10 cellular contexts compared by ENCODE assay signal in the genomic region with DNA sequence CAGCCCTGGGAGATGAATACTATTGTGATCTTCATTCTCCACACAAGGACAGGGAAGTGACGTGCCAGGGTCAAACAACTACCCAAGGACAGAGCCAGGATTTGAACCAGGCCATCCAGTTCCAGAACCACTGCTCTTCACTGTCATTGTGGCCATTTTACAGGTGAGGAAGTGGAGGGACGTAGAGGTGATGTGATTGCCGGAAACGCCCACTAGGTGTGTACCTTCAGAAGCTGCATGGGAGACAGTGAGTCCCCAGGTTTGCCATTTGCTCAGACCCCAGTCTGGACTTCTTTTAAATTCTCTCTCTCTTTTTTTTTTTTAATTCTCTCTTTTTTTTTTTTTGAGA.
DNase-seq lines count a peak whose midpoint lies in the region; ATAC-seq, FAIRE-seq and TF ChIP-seq lines count a peak whose summit lies in the region.
"Had no signal": no experiment of that assay in that cellular context is flagged by ENCODE, and none has a peak within 500 bp of the region (broad histone marks: within the 10 kb centered on the region; RNA-seq: fewer than 3 reads in every experiment).

No MANE protein-coding gene starts in this region.

- CTCF ChIA-PET in mammary epithelial cell (lab: Charles Lee; ENCODE audit: low non-redundant PET): no interaction called here

- ATAC-seq in GM21723 (IDR thresholded peaks at IDR 0.05; ENCODE audit: unreplicated experiment) (no peak), left lobe of liver (no peak)
- ATAC-seq: activated T-cell treated with anti-CD3 and anti-CD28 coated beads, Interleukin-2, amount 50 U/mL, for 4 hours had no signal

- H3K27me3 ChIP-seq in GM23248 (replicated peaks; ENCODE audit: insufficient read depth): no peaks in the 10 kb centered on the region
- H3K27me3 ChIP-seq in mammary epithelial cell (ENCODE audit: insufficient read depth, low read length): no peaks in the 10 kb centered on the region
- H3K27me3 ChIP-seq in keratinocyte (ENCODE audit: control insufficient read depth, extremely low read depth, insufficient read depth, low read length): no peaks in the 10 kb centered on the region
- H3K27me3 ChIP-seq in sigmoid colon: no peaks in the 10 kb centered on the region

- H3K9me1 ChIP-seq in keratinocyte (ENCODE audit: control insufficient read depth, extremely low read depth, insufficient read depth, low read length): peaks cover 6% of the 10 kb centered on the region

- H3K36me3 ChIP-seq in GM23248 (ENCODE audit: low read depth): no peaks in the 10 kb centered on the region
- H3K36me3 ChIP-seq in mammary epithelial cell (ENCODE audit: insufficient read depth, low read length): no peaks in the 10 kb centered on the region
- H3K36me3 ChIP-seq in keratinocyte (ENCODE audit: control insufficient read depth in 2 of 2, extremely low read depth in 1 of 2, insufficient read depth in 2 of 2, low read length in 2 of 2): peaks cover 0 to 4% of the 10 kb centered on the region in 2 experiments
- H3K36me3 ChIP-seq in sigmoid colon: no peaks in the 10 kb centered on the region

- peak overlapping the region; percentile 79 for H3K9ac ChIP-seq in GM23248
- no peak overlapping the region for H3K9ac ChIP-seq in mammary epithelial cell (ENCODE audit: insufficient read depth, low read length)
- H3K9ac ChIP-seq in keratinocyte (ENCODE audit: control insufficient read depth, extremely low read depth, insufficient read depth, low read length): peak overlapping the region; percentile 74

- H3K27ac ChIP-seq in GM23248: peak overlapping the region; percentile 95
- peak overlapping the region; percentile 45 for H3K27ac ChIP-seq in mammary epithelial cell (ENCODE audit: insufficient read depth, low read depth, low read length)
- peak overlapping the region; percentile 79 for H3K27ac ChIP-seq in keratinocyte (ENCODE audit: control insufficient read depth, insufficient read depth, low read length)
- peak overlapping the region; percentile 81 to 93 (median 90) for H3K27ac ChIP-seq in sigmoid colon

- H3K4me1 ChIP-seq in GM23248 (ENCODE audit: insufficient read depth) (peaks cover 58% of the 10 kb centered on the region), mammary epithelial cell (ENCODE audit: insufficient read depth, low read length) (peaks cover 20% of the 10 kb centered on the region), keratinocyte (ENCODE audit: control insufficient read depth, extremely low read depth, insufficient read depth, low read length) (peaks cover 29% of the 10 kb centered on the region), sigmoid colon (peaks cover 0 to 51% (median 45%) of the 10 kb centered on the region in 4 donors)

- peaks cover 47% of the 10 kb centered on the region for H3F3A ChIP-seq in GM23248 (ENCODE audit: insufficient read depth)

- peak overlapping the region; percentile 71 for H2AFZ ChIP-seq in GM23248
- H2AFZ ChIP-seq in mammary epithelial cell (ENCODE audit: low read depth, low read length): peak overlapping the region; percentile 75
- peak overlapping the region; percentile 86 for H2AFZ ChIP-seq in keratinocyte (ENCODE audit: control insufficient read depth, low read length)

- no peak for TF ChIP-seq EP300 in sigmoid colon (IDR thresholded peaks at IDR 0.05)

- TF ChIP-seq CTCF in mammary epithelial cell (conservative IDR thresholded peaks at IDR 0.05 in 1 of 2, IDR thresholded peaks at IDR 0.05 in 1 of 2; ENCODE audit: extremely low read depth in 1 of 2, insufficient read depth in 1 of 2, low read depth in 1 of 2, low read length in 2 of 2): no peak
- TF ChIP-seq CTCF in keratinocyte (optimal IDR thresholded peaks at IDR 0.05 in 1 of 3, IDR thresholded peaks at IDR 0.05 in 1 of 3, conservative IDR thresholded peaks at IDR 0.05 in 1 of 3; ENCODE audit: extremely low read depth in 1 of 3, insufficient read depth in 2 of 3, low read length in 3 of 3): no peak
- TF ChIP-seq CTCF in sigmoid colon (IDR thresholded peaks at IDR 0.05): no peak

- H3K9me3 ChIP-seq in GM23248 (ENCODE audit: low read depth) (no peaks in the 10 kb centered on the region), mammary epithelial cell (replicated peaks; ENCODE audit: insufficient read depth, low read length) (no peaks in the 10 kb centered on the region), keratinocyte (ENCODE audit: control insufficient read depth, low read depth, low read length) (no peaks in the 10 kb centered on the region), sigmoid colon (no peaks in the 10 kb centered on the region)

- H3K4me2 ChIP-seq in GM23248 (ENCODE audit: unreplicated experiment) (peak overlapping the region; percentile 87), mammary epithelial cell (ENCODE audit: insufficient read depth, low read depth, low read length) (peak overlapping the region; percentile 78), keratinocyte (ENCODE audit: control insufficient read depth, extremely low read depth, insufficient read depth, low read depth, low read length) (peak overlapping the region; percentile 77)

- intact Hi-C loops in mammary epithelial cell (cut with micrococcal nuclease): no loop called here
- intact Hi-C loops in sigmoid colon (cut with DNase I): no loop called here

- FAIRE-seq in keratinocyte (lab: Jason Lieb, UNC): peak; percentile 76

- H3K79me2 ChIP-seq in GM23248 (ENCODE audit: insufficient read depth) (peaks cover 27% of the 10 kb centered on the region), mammary epithelial cell (ENCODE audit: insufficient read depth, low read length) (peaks cover 86% of the 10 kb centered on the region), keratinocyte (ENCODE audit: control insufficient read depth, insufficient read depth, low read length) (peaks cover 38% of the 10 kb centered on the region)

- H3K4me3 ChIP-seq in GM23248: peak overlapping the region; percentile 65
- H3K4me3 ChIP-seq in mammary epithelial cell (replicated peaks in 1 of 3; ENCODE audit: insufficient read depth in 1 of 3, low read depth in 2 of 3, low read length in 3 of 3): no peak overlapping the region
- H3K4me3 ChIP-seq in keratinocyte (ENCODE audit: control insufficient read depth in 2 of 3, extremely low read depth in 1 of 3, insufficient read depth in 2 of 3, low read depth in 1 of 3, low read length in 3 of 3): peak overlapping the region in 2 of 3 experiments; percentile 45 to 54
- H3K4me3 ChIP-seq in sigmoid colon: peak overlapping the region in 3 of 4 donors; percentile 1 to 28 (median 25)

- no peaks in the 10 kb centered on the region for H4K20me1 ChIP-seq in GM23248 (ENCODE audit: insufficient read depth)
- no peaks in the 10 kb centered on the region for H4K20me1 ChIP-seq in mammary epithelial cell (ENCODE audit: insufficient read depth, low read length)
- H4K20me1 ChIP-seq in keratinocyte (ENCODE audit: control insufficient read depth, extremely low read depth, insufficient read depth, low read length): no peaks in the 10 kb centered on the region

- H3K9me2 ChIP-seq in GM23248 (ENCODE audit: insufficient read depth): no peaks in the 10 kb centered on the region

- WGBS in GM23248 (ENCODE audit: low coverage in 1 of 2, low lambda C conversion rate in 2 of 2, missing lambda C conversion rate in 2 of 2), 2 experiments: 62 to 64% methylated on average over 4 of the region's 4 CpGs
- 53% methylated on average over 3 of the region's 4 CpGs for WGBS in mammary epithelial cell (ENCODE audit: low coverage, missing lambda C conversion rate)
- WGBS in sigmoid colon, 2 donors: 47 to 59% methylated on average over 4 of the region's 4 CpGs

- BruUV-seq in mammary epithelial cell (replicated peaks; lab: Mats Ljungman, UMichigan): TSS peak; percentile 41

- in situ Hi-C loops in GM23248 (cut with MboI): no loop called here
- in situ Hi-C loops in mammary epithelial cell (cut with MboI; ENCODE audit: low sequenced_read_pairs in 2 of 2): no loop called here

- DNase-seq in GM23248: no peak
- DNase-seq in mammary epithelial cell: no peak
- DNase-seq in keratinocyte (ENCODE audit: low read depth, low spot score): no peak
- DNase-seq in sigmoid colon: no peak
- DNase-seq in midbrain (lab: John Stamatoyannopoulos, UW): no peak
- no peak for DNase-seq in inferior parietal cortex (ENCODE audit: extremely low spot score)
- DNase-seq in left lobe of liver (ENCODE audit: low spot score): no peak
- DNase-seq: activated T-cell treated with anti-CD3 and anti-CD28 coated beads, Interleukin-2, amount 50 U/mL, for 4 hours; NCI-H1417 treated with DMSO at 0.1 percent for 48 hours had no signal

- dilution Hi-C loops in mammary epithelial cell (cut with HindIII; ENCODE audit: low sequenced_read_pairs): no loop called here
- dilution Hi-C loops in keratinocyte (cut with MboI; ENCODE audit: extremely low pct_ligation_motif_present, low sequenced_read_pairs): no loop called here

- no peak for TF ChIP-seq POLR2A in sigmoid colon (IDR thresholded peaks at IDR 0.05)

Comparison
In these comparisons a context has a peak if more than half of its experiments do, and no peak if none do; other contexts are left out.
1. H3K27ac ChIP-seq: peak in every context shown above with its lines; median percentile 95 in GM23248; 90 in sigmoid colon; 79 in keratinocyte; 45 in mammary epithelial cell.
2. H3K4me3 ChIP-seq: peak in GM23248 (single experiment), keratinocyte (2 of 3) and sigmoid colon (3 of 4); none in mammary epithelial cell (0 of 3).
3. Peak in every context shown above with its lines, with median percentiles within 50 percentile points of each other: H2AFZ ChIP-seq and H3K4me2 ChIP-seq.